ENCODE assay signal across 21 cellular contexts in genomic region chr1:10561497-10561896, GRCh38.
DNase-seq lines count a peak whose midpoint lies in the region; ATAC-seq, FAIRE-seq and TF ChIP-seq lines count a peak whose summit lies in the region.
"Had no signal": no experiment of that assay in that cellular context is flagged by ENCODE, and none has a peak within 500 bp of the region (broad histone marks: within the 10 kb centered on the region; RNA-seq: fewer than 3 reads in every experiment).

No MANE protein-coding gene starts in this region.

- TF ChIP-seq CTCF in endothelial cell of umbilical vein (IDR thresholded peaks at IDR 0.05; ENCODE audit: extremely low read depth in 1 of 2, insufficient read depth in 1 of 2, low read depth in 1 of 2, low read length in 2 of 2): no peak
- TF ChIP-seq CTCF in natural killer cell (IDR thresholded peaks at IDR 0.05): no peak

- no TSS peak for BruUV-seq in endothelial cell of umbilical vein (replicated peaks; lab: Mats Ljungman, UMichigan)

- no peak overlapping the region for H3K4me3 ChIP-seq in endothelial cell of umbilical vein (replicated peaks in 1 of 3; ENCODE audit: insufficient read depth in 1 of 3, low read depth in 1 of 3, low read length in 3 of 3)
- H3K4me3 ChIP-seq: upper lobe of right lung had no signal

- H4K20me1 ChIP-seq in endothelial cell of umbilical vein (replicated peaks; ENCODE audit: control insufficient read depth, extremely low read depth, insufficient read depth, low read length): no peaks in the 10 kb centered on the region

- H3K79me2 ChIP-seq in endothelial cell of umbilical vein (ENCODE audit: control insufficient read depth, insufficient read depth, low read length): no peaks in the 10 kb centered on the region

- DNase-seq in NCI-H1436 treated with DMSO at 0.1 percent for 48 hours (lab: John Stamatoyannopoulos, UW): peak; percentile 11
- no peak for DNase-seq in NCI-H1436 (lab: John Stamatoyannopoulos, UW)
- peak; percentile 41 for DNase-seq in OCI-M1 (lab: John Stamatoyannopoulos, UW)
- DNase-seq in endothelial cell of umbilical vein (ENCODE audit: low read depth, low spot score): peak; percentile 70
- peak; percentile 25 for DNase-seq in myocyte (ENCODE audit: low read depth)
- no peak for DNase-seq in HuH-7.5 (ENCODE audit: low spot score)
- no peak for DNase-seq in DMS79 treated with DMSO at 0.1 percent for 48 hours (lab: John Stamatoyannopoulos, UW)
- DNase-seq in natural killer cell: no peak
- DNase-seq: activated naive CD8-positive, alpha-beta T cell treated with anti-CD3 and anti-CD28 coated beads, Interleukin-2, amount 10 ng/mL, durations not matched to agents 7 days and 5 days; activated T-cell treated with anti-CD3 and anti-CD28 coated beads, Interleukin-2, amount 50 U/mL, for 24 hours; central memory CD4-positive, alpha-beta T cell; DMS79; glutamatergic neuron; NCI-H1417; stimulated activated naive CD4-positive, alpha-beta T cell treated with Interleukin-2 at 50 U/mL for 16 hours; upper lobe of right lung had no signal

- H3K27me3 Mint-ChIP-seq in natural killer cell (ENCODE audit: low read depth in 2 of 2): no peaks in the 10 kb centered on the region
- H3K27me3 Mint-ChIP-seq: activated naive CD8-positive, alpha-beta T cell treated with anti-CD3 and anti-CD28 coated beads, Interleukin-2, amount 10 ng/mL, durations not matched to agents 7 days and 5 days; activated T-cell treated with anti-CD3 and anti-CD28 coated beads, Interleukin-2, amount 50 U/mL, for 24 hours; CD4-positive, CD25-positive, alpha-beta regulatory T cell; IgD-negative memory B cell; memory B cell had no signal

- no peak for TF ChIP-seq POLR2A in endothelial cell of umbilical vein (IDR thresholded peaks at IDR 0.05; ENCODE audit: low read depth, low read length)

- POLR2A ChIA-PET in endothelial cell of umbilical vein (lab: Charles Lee): no interaction called here

- H2AFZ ChIP-seq in endothelial cell of umbilical vein (ENCODE audit: low read depth, low read length): no peak overlapping the region

- H3K9me3 ChIP-seq in endothelial cell of umbilical vein (replicated peaks; ENCODE audit: control insufficient read depth, insufficient read depth, low read length): no peaks in the 10 kb centered on the region

- CTCF ChIA-PET in endothelial cell of umbilical vein (lab: Charles Lee): interaction anchor here (0.9 to 1.2 kb wide), 3 partner anchors 8 to 36 kb away, joined by 3 to 6 read pairs (median 4); no protein-coding TSS in a partner anchor

- no peak overlapping the region for H3K4me2 ChIP-seq in endothelial cell of umbilical vein (ENCODE audit: insufficient read depth, low read length)

- H3K27me3 ChIP-seq in endothelial cell of umbilical vein (ENCODE audit: control insufficient read depth in 2 of 2, insufficient read depth in 2 of 2, low read length in 2 of 2): no peaks in the 10 kb centered on the region
- H3K27me3 ChIP-seq: upper lobe of right lung had no signal

- peaks cover 9 to 12% of the 10 kb centered on the region in 2 donors for H3K4me1 Mint-ChIP-seq in natural killer cell
- H3K4me1 Mint-ChIP-seq: nephron had no signal

- no peak overlapping the region for H3K4me3 Mint-ChIP-seq in natural killer cell
- H3K4me3 Mint-ChIP-seq: activated naive CD8-positive, alpha-beta T cell treated with anti-CD3 and anti-CD28 coated beads, Interleukin-2, amount 10 ng/mL, durations not matched to agents 7 days and 5 days; activated T-cell treated with anti-CD3 and anti-CD28 coated beads, Interleukin-2, amount 50 U/mL, for 24 hours; CD4-positive, CD25-positive, alpha-beta regulatory T cell; IgD-negative memory B cell; memory B cell; nephron had no signal

- H3K36me3 Mint-ChIP-seq in natural killer cell: peaks cover 5% of the 10 kb centered on the region

- dilution Hi-C loops in endothelial cell of umbilical vein (cut with MboI; ENCODE audit: extremely low pct_ligation_motif_present, low sequenced_read_pairs): no loop called here

- no peaks in the 10 kb centered on the region for H3K4me1 ChIP-seq in endothelial cell of umbilical vein (ENCODE audit: control insufficient read depth, extremely low read depth, insufficient read depth, low read length)
- H3K4me1 ChIP-seq: upper lobe of right lung had no signal

- no peak overlapping the region for H3K27ac Mint-ChIP-seq in natural killer cell
- H3K27ac Mint-ChIP-seq: activated naive CD8-positive, alpha-beta T cell treated with anti-CD3 and anti-CD28 coated beads, Interleukin-2, amount 10 ng/mL, durations not matched to agents 7 days and 5 days; activated T-cell treated with anti-CD3 and anti-CD28 coated beads, Interleukin-2, amount 50 U/mL, for 24 hours; nephron had no signal

- H3K9me3 Mint-ChIP-seq in natural killer cell: peaks cover 3 to 5% of the 10 kb centered on the region in 2 donors

- H3K36me3 ChIP-seq in endothelial cell of umbilical vein (ENCODE audit: control insufficient read depth in 2 of 2, extremely low read depth in 1 of 2, insufficient read depth in 2 of 2, low read length in 2 of 2): no peaks in the 10 kb centered on the region
- H3K36me3 ChIP-seq: upper lobe of right lung had no signal

- no peak overlapping the region for H3K9ac ChIP-seq in endothelial cell of umbilical vein (replicated peaks; ENCODE audit: extremely low read depth, insufficient read depth, low read length)

- intact Hi-C loops in endothelial cell of umbilical vein (cut with micrococcal nuclease) (no loop called here), natural killer cell (cut with micrococcal nuclease) (no loop called here)

- H3K27ac ChIP-seq in endothelial cell of umbilical vein (ENCODE audit: insufficient read depth, low read depth, low read length): no peak overlapping the region
- H3K27ac ChIP-seq: upper lobe of right lung had no signal

- no peak for FAIRE-seq in endothelial cell of umbilical vein (lab: Jason Lieb, UNC)
- FAIRE-seq: TTC549 had no signal

- H3K9me1 ChIP-seq in endothelial cell of umbilical vein (replicated peaks; ENCODE audit: control insufficient read depth, extremely low read depth, insufficient read depth, low read length): no peaks in the 10 kb centered on the region

- ATAC-seq in natural killer cell: no peak
- ATAC-seq: upper lobe of right lung had no signal

TF ChIP-seq in endothelial cell of umbilical vein, 7 proteins besides CTCF, POLR2A, EP300 and RAD21:
- TF ChIP-seq FOS (IDR thresholded peaks at IDR 0.05; ENCODE audit: borderline replicate concordance, insufficient read depth, low read length): no peak
- no peak for TF ChIP-seq EZH2 (IDR thresholded peaks at IDR 0.05; ENCODE audit: borderline replicate concordance, low read depth, low read length, severe bottlenecking)
- no peak for TF ChIP-seq MYC (IDR thresholded peaks at IDR 0.05; ENCODE audit: low read depth, low read length)
- TF ChIP-seq POLR2AphosphoS5 (IDR thresholded peaks at IDR 0.05; ENCODE audit: insufficient read depth, low read depth, low read length): no peak
- TF ChIP-seq, protein P1, sequence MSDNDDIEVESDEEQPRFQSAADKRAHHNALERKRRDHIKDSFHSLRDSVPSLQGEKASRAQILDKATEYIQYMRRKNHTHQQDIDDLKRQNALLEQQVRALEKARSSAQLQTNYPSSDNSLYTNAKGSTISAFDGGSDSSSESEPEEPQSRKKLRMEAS (IDR thresholded peaks at IDR 0.05; ENCODE audit: insufficient read depth, insufficient read length): no peak
- TF ChIP-seq JUN (IDR thresholded peaks at IDR 0.05; ENCODE audit: borderline replicate concordance, insufficient read depth, insufficient read length, low read depth): no peak
- TF ChIP-seq GATA2 (IDR thresholded peaks at IDR 0.05; ENCODE audit: insufficient read depth, insufficient read length, low read depth, low read length): no peak

Comparison
In these comparisons a context has a peak if more than half of its experiments do, and no peak if none do; other contexts are left out.
1. DNase-seq: peak in NCI-H1436 treated with DMSO at 0.1 percent for 48 hours (single experiment), OCI-M1 (single experiment), endothelial cell of umbilical vein (single experiment) and myocyte (single experiment); none in NCI-H1436 (single experiment), HuH-7.5 (single experiment), DMS79 treated with DMSO at 0.1 percent for 48 hours (single experiment) and natural killer cell (single experiment).